Comparison of ENCODE assay signal across 13 cellular contexts in the genomic region with DNA sequence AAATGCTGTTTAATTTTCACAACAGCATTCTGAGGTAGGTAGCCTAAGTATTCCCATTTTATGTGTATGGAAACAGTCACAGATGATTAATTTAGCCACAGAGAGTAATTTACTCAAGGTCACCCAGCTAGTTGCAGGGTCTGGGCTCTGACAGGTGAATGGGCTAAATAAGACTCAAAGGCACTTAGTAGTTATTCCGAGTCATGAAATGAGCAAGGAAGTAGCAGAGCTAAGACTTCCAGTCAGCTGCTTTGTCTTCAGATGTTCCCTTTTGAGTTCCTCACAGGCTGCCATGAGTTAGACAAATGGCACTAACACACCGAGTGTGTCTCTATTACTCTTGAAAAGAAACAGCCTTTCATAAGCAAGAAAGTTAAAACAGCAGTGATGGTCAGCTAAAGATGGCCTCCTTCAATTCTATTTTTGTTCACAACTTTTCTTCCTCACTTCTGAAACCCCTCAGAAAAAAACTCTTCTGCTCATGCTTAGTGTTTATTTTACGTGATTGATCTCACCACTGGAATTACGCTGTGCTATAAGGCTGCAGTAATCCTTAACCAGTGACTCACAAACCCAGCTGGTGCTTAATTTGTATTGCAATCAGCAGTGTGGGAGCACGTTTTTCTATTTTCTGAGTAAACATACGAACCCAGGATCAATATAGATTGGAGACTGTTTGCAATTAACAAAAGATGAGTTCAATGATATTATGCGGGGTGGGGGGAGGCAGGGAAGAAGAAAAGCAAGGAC.
A peak's percentile ranks its signal among the peaks of the same experiment; 100 is the strongest.
DNase-seq lines count a peak whose midpoint lies in the region; ATAC-seq and TF ChIP-seq lines count a peak whose summit lies in the region.
"Had no signal": no experiment of that assay in that cellular context is flagged by ENCODE, and none has a peak within 500 bp of the region (broad histone marks: within the 10 kb centered on the region; RNA-seq: fewer than 3 reads in every experiment).

No MANE protein-coding gene starts in this region.

- peaks cover 11% of the 10 kb centered on the region; the same call in 1 of the 2 replicates for H3K9me3 ChIP-seq in Caco-2
- H3K9me3 ChIP-seq: right atrium auricular region had no signal

- intact Hi-C loops in Caco-2 (cut with micrococcal nuclease; ENCODE audit: unreplicated experiment): loop anchor here (1.0 to 10.0 kb wide), 13 partner anchors 14 to 1802 kb away; partner anchors contain the start of gene MSANTD4

- no TSS peak for BruUV-seq in Caco-2 (replicated peaks; lab: Mats Ljungman, UMichigan)

- no peaks in the 10 kb centered on the region for H3K27me3 Mint-ChIP-seq in Caco-2 (ENCODE audit: insufficient read depth, unreplicated experiment)
- H3K27me3 Mint-ChIP-seq in chondrocyte (ENCODE audit: low read depth): no peaks in the 10 kb centered on the region
- no peaks in the 10 kb centered on the region for H3K27me3 Mint-ChIP-seq in nephron (ENCODE audit: low read depth)
- H3K27me3 Mint-ChIP-seq in natural killer cell treated with Interleukin-12 subunit alpha and Interleukin-12 subunit beta and Interleukin-15 and Interleukin-18, amount 100 ng/mL, for 72 hours: no peaks in the 10 kb centered on the region
- H3K27me3 Mint-ChIP-seq: effector memory CD8-positive, alpha-beta T cell had no signal

- TF ChIP-seq CTCF in Caco-2 (IDR thresholded peaks at IDR 0.05; ENCODE audit: insufficient read depth in 1 of 2, low read depth in 1 of 2, low read length in 1 of 2, severe bottlenecking in 1 of 2, unreplicated experiment in 1 of 2): no peak
- no peak for TF ChIP-seq CTCF in chondrocyte (IDR thresholded peaks at IDR 0.05)
- TF ChIP-seq CTCF in nephron (IDR thresholded peaks at IDR 0.05; ENCODE audit: unreplicated experiment in 3 of 3): no peak

- CTCF ChIA-PET in Caco-2 (lab: Charles Lee): interaction anchor here (1.3 kb wide), 1 partner anchor 51 kb away, joined by 5 read pairs; no protein-coding TSS in a partner anchor

- peak; percentile 76 to 85 for DNase-seq in Caco-2
- peak; percentile 77 for DNase-seq in M059J (ENCODE audit: low read depth)
- no peak for DNase-seq in chondrocyte (ENCODE audit: low spot score)
- no peak for DNase-seq in activated naive CD4-positive, alpha-beta T cell (lab: John Stamatoyannopoulos, UW)
- DNase-seq in natural killer cell treated with Interleukin-12 subunit alpha and Interleukin-12 subunit beta and Interleukin-15 and Interleukin-18, amount 100 ng/mL, for 72 hours (ENCODE audit: low spot score): no peak
- no peak for DNase-seq in NCI-H2196 treated with DMSO at 0.1 percent for 48 hours (lab: John Stamatoyannopoulos, UW; ENCODE audit: unreplicated experiment)
- no peak for DNase-seq in left lobe of liver (ENCODE audit: low spot score)
- DNase-seq: effector memory CD8-positive, alpha-beta T cell; left ventricle myocardium superior; stimulated activated CD8-positive, alpha-beta memory T cell treated with anti-CD3 and anti-CD28 coated beads, Interleukin-4, amount 100 ng/mL, for 48 hours had no signal

- H3K4me3 ChIP-seq in Caco-2 (ENCODE audit: low read depth, low read length): no peak overlapping the region
- H3K4me3 ChIP-seq: right atrium auricular region had no signal

- H3K4me3 Mint-ChIP-seq in Caco-2 (ENCODE audit: unreplicated experiment) (peak overlapping the region; percentile 67), chondrocyte (ENCODE audit: unreplicated experiment) (peak overlapping the region; percentile 10), nephron (peak overlapping the region in 1 of 3 experiments; percentile 2)
- no peak overlapping the region for H3K4me3 Mint-ChIP-seq in natural killer cell treated with Interleukin-12 subunit alpha and Interleukin-12 subunit beta and Interleukin-15 and Interleukin-18, amount 100 ng/mL, for 72 hours
- H3K4me3 Mint-ChIP-seq: effector memory CD8-positive, alpha-beta T cell had no signal

- ATAC-seq in natural killer cell treated with Interleukin-12 subunit alpha and Interleukin-12 subunit beta and Interleukin-15 and Interleukin-18, amount 100 ng/mL, for 72 hours: no peak
- ATAC-seq in left lobe of liver: no peak
- ATAC-seq: effector memory CD8-positive, alpha-beta T cell; left ventricle myocardium superior had no signal

- peaks cover 92% of the 10 kb centered on the region for H3K4me1 ChIP-seq in Caco-2

- H3K27ac Mint-ChIP-seq in Caco-2 (ENCODE audit: unreplicated experiment) (peak overlapping the region; percentile 88), chondrocyte (ENCODE audit: unreplicated experiment) (peak overlapping the region; percentile 93), nephron (peak overlapping the region; percentile 73 to 93 (median 86))
- H3K27ac Mint-ChIP-seq in natural killer cell treated with Interleukin-12 subunit alpha and Interleukin-12 subunit beta and Interleukin-15 and Interleukin-18, amount 100 ng/mL, for 72 hours: no peak overlapping the region
- H3K27ac Mint-ChIP-seq: activated T-helper 2 cell treated with anti-CD3 and anti-CD28 coated beads, Interferon-gamma antibody, Interleukin-2, Interleukin-4, amounts not matched to agents 10 μg/mL and 5 μg/mL and 100 μg/mL, durations not matched to agents 14 hours and 24 hours and 36 hours; effector memory CD8-positive, alpha-beta T cell had no signal

- peaks cover 22% of the 10 kb centered on the region for H3K9me3 Mint-ChIP-seq in Caco-2 (ENCODE audit: unreplicated experiment)
- H3K9me3 Mint-ChIP-seq in chondrocyte (ENCODE audit: low read depth): no peaks in the 10 kb centered on the region
- H3K9me3 Mint-ChIP-seq in nephron: no peaks in the 10 kb centered on the region
- peaks cover 15% of the 10 kb centered on the region for H3K9me3 Mint-ChIP-seq in natural killer cell treated with Interleukin-12 subunit alpha and Interleukin-12 subunit beta and Interleukin-15 and Interleukin-18, amount 100 ng/mL, for 72 hours

- H3K36me3 Mint-ChIP-seq in Caco-2 (ENCODE audit: insufficient read depth, unreplicated experiment) (peaks cover 29% of the 10 kb centered on the region), chondrocyte (ENCODE audit: low read depth) (no peaks in the 10 kb centered on the region), nephron (ENCODE audit: low read depth) (no peaks in the 10 kb centered on the region)
- H3K36me3 Mint-ChIP-seq in natural killer cell treated with Interleukin-12 subunit alpha and Interleukin-12 subunit beta and Interleukin-15 and Interleukin-18, amount 100 ng/mL, for 72 hours: peaks cover 11% of the 10 kb centered on the region

- no peaks in the 10 kb centered on the region for H3K27me3 ChIP-seq in Caco-2 (replicated peaks; ENCODE audit: control insufficient read depth, insufficient read depth, low read length)
- H3K27me3 ChIP-seq: right atrium auricular region had no signal

- peaks cover 6% of the 10 kb centered on the region for H3K36me3 ChIP-seq in Caco-2 (ENCODE audit: control insufficient read depth, insufficient read depth, low read length)
- H3K36me3 ChIP-seq: right atrium auricular region had no signal

- POLR2A ChIA-PET in Caco-2 (lab: Charles Lee): interaction anchor here (1.1 to 3.3 kb wide), 3 partner anchors 14 to 84 kb away, joined by 4 to 22 read pairs (median 4); no protein-coding TSS in a partner anchor

- H3K4me1 Mint-ChIP-seq in Caco-2 (ENCODE audit: low read depth, unreplicated experiment) (peaks cover 77% of the 10 kb centered on the region), chondrocyte (ENCODE audit: low read depth) (peaks cover 74% of the 10 kb centered on the region), nephron (peaks cover 73% of the 10 kb centered on the region)
- no peaks in the 10 kb centered on the region for H3K4me1 Mint-ChIP-seq in natural killer cell treated with Interleukin-12 subunit alpha and Interleukin-12 subunit beta and Interleukin-15 and Interleukin-18, amount 100 ng/mL, for 72 hours (ENCODE audit: low read depth in 2 of 2)

Comparison
In these comparisons a context has a peak if more than half of its experiments do, and no peak if none do; other contexts are left out.
1. DNase-seq: peak in Caco-2 (2 of 2) and M059J (single experiment); none in chondrocyte (single experiment), activated naive CD4-positive, alpha-beta T cell (0 of 4), natural killer cell treated with Interleukin-12 subunit alpha and Interleukin-12 subunit beta and Interleukin-15 and Interleukin-18, amount 100 ng/mL, for 72 hours (single experiment), NCI-H2196 treated with DMSO at 0.1 percent for 48 hours (single experiment) and left lobe of liver (single experiment).
2. H3K27ac Mint-ChIP-seq: peak in Caco-2 (single experiment), chondrocyte (single experiment) and nephron (3 of 3); none in natural killer cell treated with Interleukin-12 subunit alpha and Interleukin-12 subunit beta and Interleukin-15 and Interleukin-18, amount 100 ng/mL, for 72 hours (0 of 2).